Comparison of ENCODE assay signal across 8 cellular contexts in genomic region chr11:77474509-77475070, GRCh38. TPM values are rescaled to one million over a fixed set of nuclear protein-coding genes. Genes with fewer than 3 reads are reported as not detected.
DNase-seq lines count a peak whose midpoint lies in the region; ATAC-seq and TF ChIP-seq lines count a peak whose summit lies in the region.

No MANE protein-coding gene starts in this region.

- no peaks in the 10 kb centered on the region for H3K79me2 ChIP-seq in Karpas-422 (ENCODE audit: low read length)

- H3K27me3 Mint-ChIP-seq in naive B cell: peaks cover 0 to 7% (median 0%) of the 10 kb centered on the region in 3 donors

- H3K9me3 Mint-ChIP-seq in naive B cell: no peaks in the 10 kb centered on the region

- ATAC-seq in naive B cell (ENCODE audit: low read depth in 2 of 2) (no peak), HG02759 (IDR thresholded peaks at IDR 0.05; ENCODE audit: unreplicated experiment) (no peak), HG03521 (IDR thresholded peaks at IDR 0.05; ENCODE audit: unreplicated experiment) (no peak)

- H3K9me3 ChIP-seq in Karpas-422 (ENCODE audit: low read length): no peaks in the 10 kb centered on the region

- peak overlapping the region; percentile 97 to 99 (median 99) for H3K27ac Mint-ChIP-seq in naive B cell

- H3K9ac ChIP-seq in Karpas-422 (ENCODE audit: low read length): peak overlapping the region; percentile 42

- DNase-seq in AG10803 (ENCODE audit: low read depth): no peak
- DNase-seq in Karpas-422: no peak
- DNase-seq in choroid plexus epithelial cell (ENCODE audit: low read depth): no peak
- DNase-seq in naive B cell: no peak
- DNase-seq in GM10266 (ENCODE audit: extremely low spot score): no peak
- DNase-seq in stimulated activated CD4-positive, alpha-beta T cell treated with anti-CD3 and anti-CD28 coated beads, Interleukin-15, amount 100 ng/mL, for 24 hours: no peak

- peak overlapping the region; percentile 74 to 91 (median 88) for H3K4me3 Mint-ChIP-seq in naive B cell

- H3K36me3 ChIP-seq in Karpas-422 (ENCODE audit: insufficient read depth, low read length): no peaks in the 10 kb centered on the region

- no peak for TF ChIP-seq CTCF in AG10803 (conservative IDR thresholded peaks at IDR 0.05; ENCODE audit: low read length)
- no peak for TF ChIP-seq CTCF in choroid plexus epithelial cell (conservative IDR thresholded peaks at IDR 0.05; ENCODE audit: low read depth, low read length)
- TF ChIP-seq CTCF in GM10266 (IDR thresholded peaks at IDR 0.05; ENCODE audit: control insufficient read depth, insufficient read depth, low read depth, missing control alignments): no peak

- no peaks in the 10 kb centered on the region for H3K36me3 Mint-ChIP-seq in naive B cell

- H3K4me2 ChIP-seq in Karpas-422 (ENCODE audit: low read depth, low read length, poor library complexity, severe bottlenecking): peak overlapping the region; percentile 56

- no peak overlapping the region for H3K27ac ChIP-seq in Karpas-422 (ENCODE audit: low read length)

- peaks cover 7 to 12% (median 9%) of the 10 kb centered on the region in 3 donors for H3K4me1 Mint-ChIP-seq in naive B cell

- peak overlapping the region; percentile 36 for H2AFZ ChIP-seq in Karpas-422 (ENCODE audit: low read length)

- H3K27me3 ChIP-seq in Karpas-422 (ENCODE audit: low read length): no peaks in the 10 kb centered on the region

- 0 out of 2 replicates have a peak, but pooled peaks cover 2% of the 10 kb centered on the region for H3K4me1 ChIP-seq in Karpas-422 (ENCODE audit: low read length)

- no peaks in the 10 kb centered on the region for H4K20me1 ChIP-seq in Karpas-422 (ENCODE audit: insufficient read depth, low read depth, low read length)

- H3K4me3 ChIP-seq in AG10803 (ENCODE audit: low read length) (peak overlapping the region; percentile 40), Karpas-422 (ENCODE audit: low read length) (peak overlapping the region; percentile 47), choroid plexus epithelial cell (ENCODE audit: low read depth, low read length) (peak overlapping the region; percentile 59)

- no peaks in the 10 kb centered on the region for H3K9me2 ChIP-seq in Karpas-422 (replicated peaks; ENCODE audit: insufficient read depth, low read length)

RNA-seq across cellular contexts. Expression of gene PAK1, which starts 0.7 kb away (rescaled TPM):
- 18.7 and 60.1 TPM in 2 replicates for total RNA-seq in Karpas-422 (2014; rRNA removed; shearing (Covaris generic); ENCODE audit: low replicate concordance)
- polyA plus RNA-seq in naive B cell (ENCODE audit: low read depth in 6 of 6): 10 to 100 TPM in 3 of 6 donors, 1 to 10 TPM in 3; 7.4 to 11.9 (median 10.7) TPM
